In the genomic region with DNA sequence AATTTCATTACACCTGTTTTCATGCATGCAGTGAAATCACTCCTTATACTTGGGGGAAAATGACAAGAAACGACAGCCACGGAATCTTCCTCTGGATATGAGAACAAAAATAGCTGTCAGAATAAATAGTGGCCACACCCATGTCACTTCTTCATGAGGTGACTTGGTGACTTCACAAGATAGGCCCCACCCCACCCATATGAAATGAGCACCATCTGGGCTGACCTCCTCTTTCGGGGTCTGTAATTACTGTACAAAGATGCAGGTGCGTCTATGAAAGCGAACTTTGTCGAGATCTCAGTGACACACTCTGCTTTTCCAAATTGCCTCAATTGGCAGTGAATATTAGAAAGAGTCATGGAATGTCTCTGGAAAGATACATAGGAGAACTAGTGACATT, we compare ENCODE assay signal across 27 cellular contexts.
"Had no signal": no experiment of that assay in that cellular context is flagged by ENCODE, and none has a peak within 500 bp of the region (broad histone marks: within the 10 kb centered on the region; RNA-seq: fewer than 3 reads in every experiment).

No MANE protein-coding gene starts in this region.

- H3K27me3 ChIP-seq: ascending aorta, body of pancreas, Peyer's patch, SJCRH30 had no signal

- H3K4me3 ChIP-seq: ascending aorta, body of pancreas, Peyer's patch, SJCRH30 had no signal

- ATAC-seq: activated CD8-positive, alpha-beta memory T cell treated with anti-CD3 and anti-CD28 coated beads, Interleukin-2, amount 10 ng/mL, durations not matched to agents 7 days and 5 days; activated naive CD4-positive, alpha-beta T cell treated with anti-CD3 and anti-CD28 coated beads, Interleukin-2, amount 50 U/mL, for 72 hours; activated naive CD8-positive, alpha-beta T cell treated with anti-CD3 and anti-CD28 coated beads, Interleukin-2, amount 50 U/mL, for 24 hours; activated T-cell treated with anti-CD3 and anti-CD28 coated beads, Interleukin-2, amount 50 U/mL, for 4 hours; body of pancreas; SK-N-SH treated with all-trans-retinoic acid at 6 μM for 48 hours; WTC11 had no signal

- H3K36me3 Mint-ChIP-seq: activated CD8-positive, alpha-beta memory T cell treated with anti-CD3 and anti-CD28 coated beads, Interleukin-2, amount 10 ng/mL, durations not matched to agents 7 days and 5 days; activated naive CD4-positive, alpha-beta T cell treated with anti-CD3 and anti-CD28 coated beads, Interleukin-2, amount 50 U/mL, for 72 hours; WTC11 had no signal

- H3K9me3 ChIP-seq: ascending aorta, body of pancreas, Peyer's patch, SJCRH30 had no signal

- H3K4me3 Mint-ChIP-seq: activated CD4-positive, alpha-beta T cell treated with anti-CD3 and anti-CD28 coated beads, Interleukin-2, amount 10 ng/mL, durations not matched to agents 24 days and 14 days; activated CD8-positive, alpha-beta memory T cell treated with anti-CD3 and anti-CD28 coated beads, Interleukin-2, amount 10 ng/mL, durations not matched to agents 7 days and 5 days; activated naive CD8-positive, alpha-beta T cell treated with anti-CD3 and anti-CD28 coated beads, Interleukin-2, amount 50 U/mL, for 24 hours; activated T-cell treated with anti-CD3 and anti-CD28 coated beads, Interleukin-2, amount 50 U/mL, for 4 hours; WTC11 had no signal

- H3K27ac ChIP-seq: ascending aorta, body of pancreas, Peyer's patch, RWPE1, SJCRH30 had no signal

- H3K9me3 Mint-ChIP-seq: activated CD4-positive, alpha-beta T cell treated with anti-CD3 and anti-CD28 coated beads, Interleukin-2, amount 10 ng/mL, durations not matched to agents 24 days and 14 days; activated naive CD4-positive, alpha-beta T cell treated with anti-CD3 and anti-CD28 coated beads, Interleukin-2, amount 50 U/mL, for 72 hours; activated naive CD8-positive, alpha-beta T cell treated with anti-CD3 and anti-CD28 coated beads, Interleukin-2, amount 50 U/mL, for 24 hours; activated T-cell treated with anti-CD3 and anti-CD28 coated beads, Interleukin-2, amount 50 U/mL, for 4 hours; WTC11 had no signal

- H3K27ac Mint-ChIP-seq: activated CD4-positive, alpha-beta T cell treated with anti-CD3 and anti-CD28 coated beads, Interleukin-2, amount 10 ng/mL, durations not matched to agents 24 days and 14 days; activated CD8-positive, alpha-beta memory T cell treated with anti-CD3 and anti-CD28 coated beads, Interleukin-2, amount 10 ng/mL, durations not matched to agents 7 days and 5 days; activated naive CD4-positive, alpha-beta T cell treated with anti-CD3 and anti-CD28 coated beads, Interleukin-2, amount 50 U/mL, for 72 hours; activated naive CD8-positive, alpha-beta T cell treated with anti-CD3 and anti-CD28 coated beads, Interleukin-2, amount 50 U/mL, for 24 hours; WTC11 had no signal

- H3K36me3 ChIP-seq: ascending aorta, Peyer's patch, SJCRH30 had no signal

- DNase-seq: activated CD4-positive, alpha-beta T cell treated with anti-CD3 and anti-CD28 coated beads for 1 hour; activated CD4-positive, alpha-beta T cell treated with anti-CD3 and anti-CD28 coated beads, Interleukin-2, amount 10 ng/mL, durations not matched to agents 24 days and 14 days; activated CD4-positive, alpha-beta T cell treated with anti-CD3 and anti-CD28 coated beads, Interleukin-2, amount 50 U/mL, for 48 hours; activated CD8-positive, alpha-beta memory T cell treated with anti-CD3 and anti-CD28 coated beads, Interleukin-2, amount 10 ng/mL, durations not matched to agents 7 days and 5 days; activated effector memory CD4-positive, alpha-beta T cell treated with anti-CD3 and anti-CD28 coated beads, Interleukin-2, amount 50 U/mL, for 16 hours; activated naive CD4-positive, alpha-beta T cell treated with Interleukin-2 at 50 U/mL for 16 hours; activated naive CD8-positive, alpha-beta T cell treated with anti-CD3 and anti-CD28 coated beads, Interleukin-2, amount 50 U/mL, for 24 hours; activated T-cell treated with anti-CD3 and anti-CD28 coated beads, Interleukin-2, amount 50 U/mL, for 4 hours; amniotic stem cell; body of pancreas; central memory CD4-positive, alpha-beta T cell; MM.1S; NCI-H1105 treated with DMSO at 0.1 percent for 48 hours; NCI-H146; NCI-H187 treated with DMSO at 0.1 percent for 48 hours; NCI-H2081 treated with DMSO at 0.1 percent for 48 hours; NCI-H446; NCI-H524; Peyer's patch; Right ventricle myocardium superior; SJCRH30; SW 1271 had no signal

- H3K27me3 Mint-ChIP-seq: activated naive CD8-positive, alpha-beta T cell treated with anti-CD3 and anti-CD28 coated beads, Interleukin-2, amount 50 U/mL, for 24 hours had no signal

- H3K4me1 Mint-ChIP-seq: activated CD4-positive, alpha-beta T cell treated with anti-CD3 and anti-CD28 coated beads, Interleukin-2, amount 10 ng/mL, durations not matched to agents 24 days and 14 days; activated CD8-positive, alpha-beta memory T cell treated with anti-CD3 and anti-CD28 coated beads, Interleukin-2, amount 10 ng/mL, durations not matched to agents 7 days and 5 days had no signal
